ENCODE assay signal across 20 cellular contexts in the genomic region with DNA sequence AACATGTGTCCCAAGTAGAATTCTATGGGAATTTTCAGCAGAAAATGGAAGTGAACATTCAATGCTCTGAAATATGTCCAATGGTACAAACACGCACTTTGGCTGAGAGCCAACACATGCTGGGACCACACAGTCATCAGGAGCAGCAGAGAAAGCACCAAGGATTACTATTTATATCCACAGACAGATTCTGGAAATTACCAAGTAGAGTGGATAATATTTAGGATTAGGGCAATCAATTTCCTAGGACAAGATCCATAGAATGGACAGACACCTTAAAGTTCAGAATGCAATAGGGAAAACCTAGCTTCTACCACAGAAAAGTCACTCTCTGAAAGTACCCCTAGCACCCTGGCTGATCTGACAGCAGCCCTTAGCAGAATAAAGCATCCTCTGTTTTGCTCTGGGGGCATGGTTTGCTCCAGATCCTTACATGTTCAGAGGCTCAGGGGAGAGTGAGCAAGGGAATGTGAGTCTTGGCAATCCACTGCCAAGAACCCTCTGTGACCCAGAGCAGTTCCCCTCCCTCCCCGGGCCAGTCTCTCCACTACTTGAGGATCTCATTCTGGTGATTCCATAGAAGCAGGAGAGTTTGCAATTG.
A peak's percentile ranks its signal among the peaks of the same experiment; 100 is the strongest.
DNase-seq lines count a peak whose midpoint lies in the region; ATAC-seq and TF ChIP-seq lines count a peak whose summit lies in the region.
"Had no signal": no experiment of that assay in that cellular context is flagged by ENCODE, and none has a peak within 500 bp of the region (broad histone marks: within the 10 kb centered on the region; RNA-seq: fewer than 3 reads in every experiment).

No MANE protein-coding gene starts in this region.

- POLR2A ChIA-PET in MCF 10A (lab: Yijun Ruan, JAX): no interaction called here

- H3K27ac ChIP-seq in breast epithelium (no peak overlapping the region), thyroid gland (no peak overlapping the region)
- H3K27ac ChIP-seq: Peyer's patch, vagina had no signal

- BruUV-seq in MCF 10A (replicated peaks; lab: Mats Ljungman, UMichigan): no TSS peak

- no peaks in the 10 kb centered on the region for H3K36me3 Mint-ChIP-seq in MCF 10A (ENCODE audit: insufficient read depth, unreplicated experiment)

- H3K4me1 ChIP-seq in breast epithelium: no peaks in the 10 kb centered on the region
- peaks cover 10 to 20% of the 10 kb centered on the region in 2 donors for H3K4me1 ChIP-seq in thyroid gland
- H3K4me1 ChIP-seq: Peyer's patch, vagina had no signal

- DNase-seq in MCF 10A (ENCODE audit: unreplicated experiment) (peak; percentile 21), breast epithelium (ENCODE audit: low spot score in 2 of 2) (no peak), SK-MEL-5 (ENCODE audit: low read depth, low spot score) (peak; percentile 4), fibroblast of mammary gland (ENCODE audit: low read depth) (peak; percentile 25), thyroid gland (peak; percentile 46 to 51), mesenteric fat pad (ENCODE audit: low spot score) (no peak)
- DNase-seq in effector CD8-positive, alpha-beta T cell (lab: John Stamatoyannopoulos, UW): no peak
- DNase-seq: activated B cell treated with CpG ODN at 0.5 μM for 24 hours; activated effector memory CD4-positive, alpha-beta T cell treated with anti-CD3 and anti-CD28 coated beads, Interleukin-2, amount 50 U/mL, for 16 hours; COR-L47; dermis blood vessel endothelial cell; NCI-H1436 treated with DMSO at 0.1 percent for 48 hours; NCI-H526; Peyer's patch; stimulated activated CD4-positive, alpha-beta T cell treated with anti-CD3 and anti-CD28 coated beads, Interleukin-12 subunit alpha, Interleukin-12 subunit beta, amount 100 ng/mL, for 4 hours; stimulated activated naive CD8-positive, alpha-beta T cell treated with anti-CD3 and anti-CD28 coated beads, Interleukin-15, amount 100 ng/mL, for 72 hours had no signal

- H3K4me1 Mint-ChIP-seq in MCF 10A (ENCODE audit: insufficient read depth, unreplicated experiment): no peaks in the 10 kb centered on the region
- H3K4me1 Mint-ChIP-seq: activated B cell treated with CpG ODN at 0.5 μM for 24 hours; stimulated activated naive CD8-positive, alpha-beta T cell treated with anti-CD3 and anti-CD28 coated beads, Interleukin-15, amount 100 ng/mL, for 72 hours had no signal

- H3K27ac Mint-ChIP-seq in MCF 10A (ENCODE audit: low read depth, unreplicated experiment): no peak overlapping the region
- H3K27ac Mint-ChIP-seq: activated B cell treated with CpG ODN at 0.5 μM for 24 hours; stimulated activated naive CD8-positive, alpha-beta T cell treated with anti-CD3 and anti-CD28 coated beads, Interleukin-15, amount 100 ng/mL, for 72 hours had no signal

- no peak overlapping the region for H3K4me3 Mint-ChIP-seq in MCF 10A (ENCODE audit: unreplicated experiment)
- H3K4me3 Mint-ChIP-seq: activated B cell treated with CpG ODN at 0.5 μM for 24 hours; stimulated activated naive CD8-positive, alpha-beta T cell treated with anti-CD3 and anti-CD28 coated beads, Interleukin-15, amount 100 ng/mL, for 72 hours had no signal

- H3K36me3 ChIP-seq in breast epithelium (no peaks in the 10 kb centered on the region), thyroid gland (no peaks in the 10 kb centered on the region)
- H3K36me3 ChIP-seq: Peyer's patch, vagina had no signal

- H3K9me3 Mint-ChIP-seq in MCF 10A (ENCODE audit: unreplicated experiment): no peaks in the 10 kb centered on the region
- H3K9me3 Mint-ChIP-seq: activated B cell treated with CpG ODN at 0.5 μM for 24 hours had no signal

- WGBS in thyroid gland, 2 donors: 20 to 27% methylated on average over 2 of the region's 2 CpGs

- H3K4me3 ChIP-seq in breast epithelium (no peak overlapping the region), fibroblast of mammary gland (ENCODE audit: control insufficient read depth, low read depth, low read length) (no peak overlapping the region), thyroid gland (replicated peaks in 1 of 3) (no peak overlapping the region)
- H3K4me3 ChIP-seq: K562, Peyer's patch, vagina had no signal

- CTCF ChIA-PET in MCF 10A (lab: Yijun Ruan, JAX): no interaction called here

- no peak for TF ChIP-seq POLR2A in breast epithelium (IDR thresholded peaks at IDR 0.05)
- TF ChIP-seq POLR2A in thyroid gland (IDR thresholded peaks at IDR 0.05): no peak

- no peak for ATAC-seq in GM18907 (IDR thresholded peaks at IDR 0.05; ENCODE audit: unreplicated experiment)
- ATAC-seq: K562; left lobe of liver; stimulated activated naive CD8-positive, alpha-beta T cell treated with anti-CD3 and anti-CD28 coated beads, Interleukin-15, amount 100 ng/mL, for 72 hours had no signal

- H3K27me3 ChIP-seq in breast epithelium (no peaks in the 10 kb centered on the region), thyroid gland (no peaks in the 10 kb centered on the region)
- H3K27me3 ChIP-seq: Peyer's patch, vagina had no signal

- in situ Hi-C loops in SK-MEL-5 (cut with HindIII; ENCODE audit: low pct_unique_long_range_greater_than_20kb, low sequenced_read_pairs): no loop called here

- H3K9me3 ChIP-seq in breast epithelium (no peaks in the 10 kb centered on the region), thyroid gland (no peaks in the 10 kb centered on the region)
- H3K9me3 ChIP-seq: Peyer's patch, vagina had no signal

- no peak for TF ChIP-seq CTCF in MCF 10A (IDR thresholded peaks at IDR 0.05; ENCODE audit: unreplicated experiment)
- TF ChIP-seq CTCF in breast epithelium (IDR thresholded peaks at IDR 0.05): no peak
- no peak for TF ChIP-seq CTCF in fibroblast of mammary gland (conservative IDR thresholded peaks at IDR 0.05; ENCODE audit: control insufficient read depth, insufficient read depth, low read depth, low read length)
- TF ChIP-seq CTCF in thyroid gland (IDR thresholded peaks at IDR 0.05): no peak

- H3K27me3 Mint-ChIP-seq in MCF 10A (ENCODE audit: insufficient read depth, unreplicated experiment): no peaks in the 10 kb centered on the region
- H3K27me3 Mint-ChIP-seq: activated B cell treated with CpG ODN at 0.5 μM for 24 hours had no signal

- intact Hi-C loops in MCF 10A (cut with micrococcal nuclease) (no loop called here), breast epithelium (cut with DNase I; ENCODE audit: low total_unique reads) (loop anchor here (5.0 kb wide), 1 partner anchor 76 kb away; no protein-coding TSS in a partner anchor), thyroid gland (cut with DNase I) (loop anchor here (10.0 kb wide), 1 partner anchor 202 kb away; no protein-coding TSS in a partner anchor)

Comparison
In these comparisons a context has a peak if more than half of its experiments do, and no peak if none do; other contexts are left out.
1. DNase-seq: peak in MCF 10A (single experiment), SK-MEL-5 (single experiment), fibroblast of mammary gland (single experiment) and thyroid gland (2 of 2); none in breast epithelium (0 of 2), effector CD8-positive, alpha-beta T cell (single experiment) and mesenteric fat pad (single experiment).